In genomic region chr18:11999431-11999830, GRCh38 we compare ENCODE assay signal across 15 cellular contexts.
"Had no signal": no experiment of that assay in that cellular context is flagged by ENCODE, and none has a peak within 500 bp of the region (broad histone marks: within the 10 kb centered on the region; RNA-seq: fewer than 3 reads in every experiment).

No MANE protein-coding gene starts in this region.

- H3K9me3 Mint-ChIP-seq: activated CD4-positive, alpha-beta memory T cell treated with anti-CD3 and anti-CD28 coated beads, Interleukin-2, amount 10 ng/mL, durations not matched to agents 7 days and 5 days; activated naive CD4-positive, alpha-beta T cell treated with anti-CD3 and anti-CD28 coated beads, Interleukin-2, amount 50 U/mL, for 24 hours; activated T-cell treated with anti-CD3 and anti-CD28 coated beads, Interleukin-2, amount 50 U/mL, for 24 hours; natural killer cell; stimulated activated naive CD8-positive, alpha-beta T cell treated with anti-CD3 and anti-CD28 coated beads, Interleukin-15, amount 100 ng/mL, for 72 hours had no signal

- H3K27me3 ChIP-seq: esophagus muscularis mucosa, right atrium auricular region, testis had no signal

- H3K9me3 ChIP-seq: esophagus muscularis mucosa, right atrium auricular region, testis had no signal

- H3K27me3 Mint-ChIP-seq: activated CD4-positive, alpha-beta memory T cell treated with anti-CD3 and anti-CD28 coated beads, Interleukin-2, amount 10 ng/mL, durations not matched to agents 7 days and 5 days; activated CD4-positive, alpha-beta T cell treated with anti-CD3 and anti-CD28 coated beads for 36 hours; activated naive CD4-positive, alpha-beta T cell treated with anti-CD3 and anti-CD28 coated beads, Interleukin-2, amount 50 U/mL, for 24 hours; activated T-cell treated with anti-CD3 and anti-CD28 coated beads, Interleukin-2, amount 50 U/mL, for 24 hours; progenitor cell of endocrine pancreas; stimulated activated naive CD8-positive, alpha-beta T cell treated with anti-CD3 and anti-CD28 coated beads, Interleukin-15, amount 100 ng/mL, for 72 hours; T-helper 17 cell had no signal

- DNase-seq: activated CD4-positive, alpha-beta memory T cell treated with anti-CD3 and anti-CD28 coated beads, Interleukin-2, amount 10 ng/mL, durations not matched to agents 7 days and 5 days; activated CD4-positive, alpha-beta T cell treated with anti-CD3 and anti-CD28 coated beads for 36 hours; activated T-cell treated with anti-CD3 and anti-CD28 coated beads, Interleukin-2, amount 50 U/mL, for 24 hours; central memory CD4-positive, alpha-beta T cell; glutamatergic neuron; natural killer cell; stimulated activated naive CD8-positive, alpha-beta T cell treated with anti-CD3 and anti-CD28 coated beads, Interleukin-15, amount 100 ng/mL, for 72 hours; T-helper 17 cell; testis; WERI-Rb-1 had no signal

- H3K27ac Mint-ChIP-seq: activated CD4-positive, alpha-beta memory T cell treated with anti-CD3 and anti-CD28 coated beads, Interleukin-2, amount 10 ng/mL, durations not matched to agents 7 days and 5 days; activated CD4-positive, alpha-beta T cell treated with anti-CD3 and anti-CD28 coated beads for 36 hours; activated naive CD4-positive, alpha-beta T cell treated with anti-CD3 and anti-CD28 coated beads, Interleukin-2, amount 50 U/mL, for 24 hours; activated T-cell treated with anti-CD3 and anti-CD28 coated beads, Interleukin-2, amount 50 U/mL, for 24 hours; natural killer cell; progenitor cell of endocrine pancreas; stimulated activated naive CD8-positive, alpha-beta T cell treated with anti-CD3 and anti-CD28 coated beads, Interleukin-15, amount 100 ng/mL, for 72 hours; T-helper 17 cell had no signal

- H3K36me3 ChIP-seq: right atrium auricular region had no signal

- H3K36me3 Mint-ChIP-seq: natural killer cell had no signal

- H3K4me3 Mint-ChIP-seq: activated CD4-positive, alpha-beta memory T cell treated with anti-CD3 and anti-CD28 coated beads, Interleukin-2, amount 10 ng/mL, durations not matched to agents 7 days and 5 days; activated CD4-positive, alpha-beta T cell treated with anti-CD3 and anti-CD28 coated beads for 36 hours; activated naive CD4-positive, alpha-beta T cell treated with anti-CD3 and anti-CD28 coated beads, Interleukin-2, amount 50 U/mL, for 24 hours; activated T-cell treated with anti-CD3 and anti-CD28 coated beads, Interleukin-2, amount 50 U/mL, for 24 hours; natural killer cell; stimulated activated naive CD8-positive, alpha-beta T cell treated with anti-CD3 and anti-CD28 coated beads, Interleukin-15, amount 100 ng/mL, for 72 hours; T-helper 17 cell had no signal

- H3K27ac ChIP-seq: coronary artery, right atrium auricular region, testis, WERI-Rb-1 had no signal

- ATAC-seq: activated CD4-positive, alpha-beta T cell treated with anti-CD3 and anti-CD28 coated beads for 36 hours; natural killer cell; stimulated activated naive CD8-positive, alpha-beta T cell treated with anti-CD3 and anti-CD28 coated beads, Interleukin-15, amount 100 ng/mL, for 72 hours; T-helper 17 cell had no signal

- H3K4me3 ChIP-seq: coronary artery, esophagus muscularis mucosa, right atrium auricular region, testis had no signal
